22 cellular contexts compared by ENCODE assay signal in the genomic region with DNA sequence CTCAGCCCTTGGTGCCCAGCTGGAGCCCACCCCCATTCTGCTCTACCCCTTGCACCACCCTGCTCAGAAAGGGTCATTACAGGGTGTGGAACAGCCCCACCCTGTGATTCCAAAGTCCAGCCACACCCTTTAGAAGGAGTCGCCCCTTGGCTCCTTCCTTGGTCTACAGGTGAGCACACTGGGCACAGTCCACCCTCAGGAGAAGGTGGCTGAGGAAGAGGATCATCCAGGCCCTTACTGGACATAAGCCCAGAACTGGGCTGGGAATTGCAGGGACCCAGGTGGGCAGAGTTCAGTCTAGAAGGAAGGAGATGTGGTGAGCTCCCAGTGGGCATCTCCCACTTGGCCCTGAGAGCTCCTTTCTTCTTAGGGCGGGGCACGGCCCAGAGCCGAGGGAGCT. TPM values are rescaled to one million over a fixed set of nuclear protein-coding genes. Genes with fewer than 3 reads are reported as not detected.
DNase-seq lines count a peak whose midpoint lies in the region; ATAC-seq and TF ChIP-seq lines count a peak whose summit lies in the region.
"Had no signal": no experiment of that assay in that cellular context is flagged by ENCODE, and none has a peak within 500 bp of the region (broad histone marks: within the 10 kb centered on the region; RNA-seq: fewer than 3 reads in every experiment).

No MANE protein-coding gene starts in this region.

- no peak overlapping the region for H3K4me3 ChIP-seq in dorsolateral prefrontal cortex
- no peak overlapping the region for H3K4me3 ChIP-seq in tibial nerve
- H3K4me3 ChIP-seq: BLaER1, GM23248, MG63 had no signal

- DNase-seq in LoVo (ENCODE audit: low spot score) = peak; percentile 67
- no peak for DNase-seq in dorsolateral prefrontal cortex
- DNase-seq in mucosa of gallbladder (ENCODE audit: low spot score) = peak; percentile 53
- no peak for DNase-seq in tibial nerve (ENCODE audit: low spot score in 2 of 2)
- no peak for DNase-seq in stimulated activated naive CD8-positive, alpha-beta T cell treated with anti-CD3 and anti-CD28 coated beads, Interleukin-15, Interleukin-2, amounts not matched to agents 100 U/mL and 50 U/mL, for 24 hours
- DNase-seq: CD4-positive, alpha-beta T cell; COR-L47; DMS 273 treated with DMSO at 0.1 percent for 48 hours; DND-41; GM23248; H9; Karpas-422; MG63; NCI-H1417; NCI-H1694 treated with DMSO at 0.1 percent for 48 hours; NCI-H446; NCI-H526 treated with DMSO at 0.1 percent for 48 hours; Right ventricle myocardium superior had no signal

- no peaks in the 10 kb centered on the region for H3K27me3 ChIP-seq in dorsolateral prefrontal cortex
- H3K27me3 ChIP-seq in tibial nerve = no peaks in the 10 kb centered on the region
- H3K27me3 ChIP-seq: BLaER1, MG63 had no signal

- no peak for TF ChIP-seq EP300 in tibial nerve (IDR thresholded peaks at IDR 0.05)

- intact Hi-C loops in dorsolateral prefrontal cortex (cut with DNase I) = loop anchor here in 1 of 2 donors (10.0 kb wide), 1 partner anchor 85 kb away; no protein-coding TSS in a partner anchor

- H3K9me3 ChIP-seq in tibial nerve = no peaks in the 10 kb centered on the region
- H3K9me3 ChIP-seq: BLaER1, MG63 had no signal

- H3K36me3 ChIP-seq in tibial nerve = peaks cover 0 to 26% (median 0%) of the 10 kb centered on the region in 3 donors
- H3K36me3 ChIP-seq: BLaER1, MG63 had no signal

- no peaks in the 10 kb centered on the region for H3K4me1 ChIP-seq in tibial nerve
- H3K4me1 ChIP-seq: BLaER1 had no signal

- 74 to 78% methylated on average over 4 of the region's 4 CpGs for WGBS in tibial nerve, 2 donors

- ATAC-seq in HG03520 (IDR thresholded peaks at IDR 0.05; ENCODE audit: unreplicated experiment) (no peak), HG03571 (IDR thresholded peaks at IDR 0.05; ENCODE audit: unreplicated experiment) (no peak)
- ATAC-seq in stimulated activated naive CD8-positive, alpha-beta T cell treated with anti-CD3 and anti-CD28 coated beads, Interleukin-15, Interleukin-2, amounts not matched to agents 100 U/mL and 50 U/mL, for 24 hours = no peak

- H3K27ac ChIP-seq in dorsolateral prefrontal cortex (peak overlapping the region in 37 of 59 donors; percentile 3 to 86 (median 48)), temporal lobe (ENCODE audit: low read depth, low read length) (peak overlapping the region; percentile 38), tibial nerve (no peak overlapping the region)
- H3K27ac ChIP-seq: BLaER1, GM23248 had no signal

- TF ChIP-seq CTCF in dorsolateral prefrontal cortex (IDR thresholded peaks at IDR 0.05 in 54 of 56, conservative IDR thresholded peaks at IDR 0.05 in 2 of 56; ENCODE audit: low read depth in 1 of 56, partially characterized antibody in 56 of 56) (no peak), tibial nerve (IDR thresholded peaks at IDR 0.05) (no peak)

- no peak for TF ChIP-seq POLR2A in tibial nerve (IDR thresholded peaks at IDR 0.05)

RNA-seq across cellular contexts. Expression of a gene that starts 8.6 kb away (rescaled TPM):
- total RNA-seq in dorsolateral prefrontal cortex (10 to 100 TPM in 117 of 120 experiments, 1 to 10 TPM in 3; 8.6 to 20.2 (median 13.7) TPM), mucosa of gallbladder (59.3 TPM), temporal lobe (2.2 TPM), tibial nerve (10 to 100 TPM in 2 of 4 donors, 1 to 10 TPM in 2; 6.5 to 12.0 (median 9.0) TPM)

RNA-seq across cellular contexts. Expression of a gene that starts 51.2 kb away (rescaled TPM):
- total RNA-seq in dorsolateral prefrontal cortex (10 to 100 TPM; 39.7 to 71.0 (median 58.2) TPM), mucosa of gallbladder (52.3 TPM), temporal lobe (43.8 TPM), tibial nerve (10 to 100 TPM; 37.5 to 60.3 (median 52.0) TPM)

Comparison
In these comparisons a context has a peak if more than half of its experiments do, and no peak if none do; other contexts are left out.
1. DNase-seq: peak in LoVo (single experiment) and mucosa of gallbladder (single experiment); none in dorsolateral prefrontal cortex (0 of 10), tibial nerve (0 of 2) and stimulated activated naive CD8-positive, alpha-beta T cell treated with anti-CD3 and anti-CD28 coated beads, Interleukin-15, Interleukin-2, amounts not matched to agents 100 U/mL and 50 U/mL, for 24 hours (single experiment).
2. H3K27ac ChIP-seq: peak in dorsolateral prefrontal cortex (37 of 59) and temporal lobe (single experiment); none in tibial nerve (0 of 4).